1 cellular context compared by ENCODE assay signal in genomic region chr6:137910843-137911456, GRCh38.
TF ChIP-seq lines count a peak whose summit lies in the region.

No MANE protein-coding gene starts in this region.

TF ChIP-seq in K562, 482 proteins besides CTCF, POLR2A, EP300 and RAD21 (continued from another document):
- TF ChIP-seq ZNF639 (CRISPR knock-in tag; conservative IDR thresholded peaks at IDR 0.05 in 1 of 2, IDR thresholded peaks at IDR 0.05 in 1 of 2) (peak in 1 of 2 experiments; percentile 62; a peak in 2 of 4 replicates), GABPA (tag; conservative IDR thresholded peaks at IDR 0.05; ENCODE audit: low read depth) (0 out of 2 replicates have a peak, but pooled peaks have one; percentile 34), RNF2 (IDR thresholded peaks at IDR 0.05) (no peak), NR3C1 (CRISPR knock-in tag; IDR thresholded peaks at IDR 0.05) (no peak), ELK1 (CRISPR knock-in tag; IDR thresholded peaks at IDR 0.05) (no peak), ATF7 (IDR thresholded peaks at IDR 0.05) (peak; percentile 7; the same call in 1 of the 2 replicates), POLR2AphosphoS5 (IDR thresholded peaks at IDR 0.05; ENCODE audit: control insufficient read depth, insufficient read depth, low read depth, low read length) (no peak), ZBTB26 (CRISPR knock-in tag; IDR thresholded peaks at IDR 0.05) (no peak), NONO (IDR thresholded peaks at IDR 0.05; ENCODE audit: low read depth in 2 of 2, low read length in 1 of 2) (no peak), ZNF263 (CRISPR knock-in tag; IDR thresholded peaks at IDR 0.05; ENCODE audit: borderline replicate concordance) (peak; percentile 84; the same call in 1 of the 2 replicates), NR2C2 (CRISPR knock-in tag; IDR thresholded peaks at IDR 0.05) (no peak), NR2C2 (tag; IDR thresholded peaks at IDR 0.05) (peak; percentile 62; the same call in 1 of the 2 replicates), RBM34 (IDR thresholded peaks at IDR 0.05; ENCODE audit: borderline replicate concordance, insufficient read depth, low read length) (no peak), ZNF785 (CRISPR knock-in tag; IDR thresholded peaks at IDR 0.05) (no peak), ZNF23 (CRISPR knock-in tag; IDR thresholded peaks at IDR 0.05) (no peak; the same call in 1 of the 2 replicates), LEF1 (IDR thresholded peaks at IDR 0.05) (peak; percentile 12; the same call in 1 of the 2 replicates), TFAM (CRISPR knock-in tag; conservative IDR thresholded peaks at IDR 0.05) (no peak), ETV5 (CRISPR knock-in tag; IDR thresholded peaks at IDR 0.05; ENCODE audit: low read depth) (no peak), E2F8 (IDR thresholded peaks at IDR 0.05; ENCODE audit: low read depth, partially characterized antibody) (peak; percentile 3), POLR2H (tag; IDR thresholded peaks at IDR 0.05; ENCODE audit: low read depth) (peak; percentile 70), HDAC1 (IDR thresholded peaks at IDR 0.05) (no peak), SMAD3 (CRISPR knock-in tag; conservative IDR thresholded peaks at IDR 0.05) (0 out of 2 replicates have a peak, but pooled peaks have one; percentile 11), PTRF (tag; IDR thresholded peaks at IDR 0.05) (no peak), ATF3 (IDR thresholded peaks at IDR 0.05) (peak; percentile 67), ATF3 (CRISPR knock-in tag; conservative IDR thresholded peaks at IDR 0.05) (no peak), HDAC3 (IDR thresholded peaks at IDR 0.05; ENCODE audit: borderline replicate concordance, partially characterized antibody) (peak; percentile 27), TAL1 (IDR thresholded peaks at IDR 0.05) (peak; percentile 54), MNT (conservative IDR thresholded peaks at IDR 0.05) (0 out of 4 replicates have a peak, but pooled peaks of 1 of the 2 experiments have one; percentile 32), ZNF121 (CRISPR knock-in tag; conservative IDR thresholded peaks at IDR 0.05) (peak; percentile 62), MEIS2 (IDR thresholded peaks at IDR 0.05; ENCODE audit: partially characterized antibody) (peak; percentile 30), ATF4 (CRISPR knock-in tag; IDR thresholded peaks at IDR 0.05) (no peak), ZNF766 (CRISPR knock-in tag; conservative IDR thresholded peaks at IDR 0.05) (peak; percentile 68; the same call in 1 of the 2 replicates), SOX6 (IDR thresholded peaks at IDR 0.05) (peak; percentile 30), TCF3 (CRISPR knock-in tag; IDR thresholded peaks at IDR 0.05) (peak; percentile 59; the same call in 1 of the 2 replicates), CBFA2T3 (IDR thresholded peaks at IDR 0.05) (peak; percentile 65), UBTF (IDR thresholded peaks at IDR 0.05; ENCODE audit: borderline replicate concordance in 1 of 2, low read depth in 2 of 2, low read length in 2 of 2) (peak; percentile 13 to 57; a peak in 1 of 4 replicates), HCFC1 (IDR thresholded peaks at IDR 0.05; ENCODE audit: low read depth, low read length) (no peak), KLF16 (IDR thresholded peaks at IDR 0.05) (no peak), RFX1 (IDR thresholded peaks at IDR 0.05) (0 out of 2 replicates have a peak, but pooled peaks have one; percentile 4), ZNF583 (CRISPR knock-in tag; IDR thresholded peaks at IDR 0.05) (no peak), NCOA1 (IDR thresholded peaks at IDR 0.05; ENCODE audit: low read depth) (no peak), ZNF311 (CRISPR knock-in tag; IDR thresholded peaks at IDR 0.05) (no peak), FOSL1 (tag; conservative IDR thresholded peaks at IDR 0.05) (peak; percentile 61), SMAD4 (CRISPR knock-in tag; conservative IDR thresholded peaks at IDR 0.05) (no peak), RCOR1 (IDR thresholded peaks at IDR 0.05; ENCODE audit: borderline replicate concordance in 1 of 2, low read depth in 2 of 2, low read length in 2 of 2) (peak in 1 of 2 experiments; percentile 4; a peak in 1 of 4 replicates), ZNF274 (IDR thresholded peaks at IDR 0.05; ENCODE audit: borderline replicate concordance, low read depth, low read length) (no peak), NR2F6 (CRISPR knock-in tag; IDR thresholded peaks at IDR 0.05) (no peak), RBFOX2 (IDR thresholded peaks at IDR 0.05; ENCODE audit: low read depth, low read length) (peak; percentile 50), ZKSCAN8 (CRISPR knock-in tag; IDR thresholded peaks at IDR 0.05) (0 out of 2 replicates have a peak, but pooled peaks have one; percentile 25), ZNF655 (CRISPR knock-in tag; IDR thresholded peaks at IDR 0.05) (no peak), HDAC2 (IDR thresholded peaks at IDR 0.05) (0 out of 2 replicates have a peak, but pooled peaks have one; percentile 7), ZNF384 (IDR thresholded peaks at IDR 0.05; ENCODE audit: low read depth, low read length) (no peak), GATAD2B (IDR thresholded peaks at IDR 0.05; ENCODE audit: borderline replicate concordance) (peak; percentile 55; the same call in 1 of the 2 replicates)
